ENCODE assay signal across 3 cellular contexts in the genomic region with DNA sequence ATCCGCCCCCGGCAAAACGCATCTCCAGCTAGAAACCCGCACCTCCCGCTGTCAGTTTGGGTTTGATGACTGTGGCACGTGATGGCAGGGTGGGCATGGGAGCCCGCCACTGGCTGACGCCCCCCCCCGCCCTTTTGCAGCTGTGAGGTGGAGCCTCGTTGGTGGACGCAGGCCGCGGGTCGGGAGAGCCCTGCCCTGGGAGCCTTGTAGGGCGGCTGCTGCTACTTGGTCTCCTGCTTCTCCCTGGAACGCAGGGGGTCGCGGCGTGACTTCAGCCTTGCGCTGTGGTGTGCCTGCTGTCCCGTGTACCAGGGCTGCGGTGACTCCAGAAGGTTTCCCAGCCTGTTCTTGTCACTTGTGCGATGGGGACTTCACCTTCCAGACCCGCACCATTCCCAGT.
TF ChIP-seq lines count a peak whose summit lies in the region.

No MANE protein-coding gene starts in this region.

TF ChIP-seq in Ishikawa, 13 proteins besides CTCF, POLR2A, EP300 and RAD21 (continued from another document):
- 0 out of 2 replicates have a peak, but pooled peaks have one; percentile 13 for TF ChIP-seq ZBTB7A (IDR thresholded peaks at IDR 0.05; ENCODE audit: low read depth)
- TF ChIP-seq, protein P1, sequence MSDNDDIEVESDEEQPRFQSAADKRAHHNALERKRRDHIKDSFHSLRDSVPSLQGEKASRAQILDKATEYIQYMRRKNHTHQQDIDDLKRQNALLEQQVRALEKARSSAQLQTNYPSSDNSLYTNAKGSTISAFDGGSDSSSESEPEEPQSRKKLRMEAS (IDR thresholded peaks at IDR 0.05) = no peak
TF ChIP-seq in Ishikawa: peak in this region for 1.

TF ChIP-seq in GM12878, 131 proteins besides CTCF, POLR2A, EP300 and RAD21 (continued from another document):
- no peak for TF ChIP-seq TCF3 (IDR thresholded peaks at IDR 0.05; ENCODE audit: borderline replicate concordance, insufficient read depth, low read depth, low read length)
- TF ChIP-seq CREM (IDR thresholded peaks at IDR 0.05; ENCODE audit: low read depth) = no peak
- no peak for TF ChIP-seq CEBPZ (IDR thresholded peaks at IDR 0.05; ENCODE audit: low read depth, low read length)
- no peak for TF ChIP-seq ZNF384 (IDR thresholded peaks at IDR 0.05; ENCODE audit: borderline replicate concordance, low read depth, low read length)
- TF ChIP-seq NRF1 (conservative IDR thresholded peaks at IDR 0.05; ENCODE audit: low read depth, low read length) = no peak
- no peak for TF ChIP-seq HDGF (IDR thresholded peaks at IDR 0.05)
- TF ChIP-seq GATAD2B (conservative IDR thresholded peaks at IDR 0.05; ENCODE audit: low read depth) = no peak
- no peak for TF ChIP-seq DPF2 (IDR thresholded peaks at IDR 0.05)
- no peak for TF ChIP-seq EGR1 (IDR thresholded peaks at IDR 0.05; ENCODE audit: borderline replicate concordance in 1 of 2, low read depth in 2 of 2, low read length in 2 of 2)
- TF ChIP-seq RB1 (IDR thresholded peaks at IDR 0.05; ENCODE audit: borderline replicate concordance) = no peak
- no peak for TF ChIP-seq NR2C1 (IDR thresholded peaks at IDR 0.05)
- TF ChIP-seq MXI1 (IDR thresholded peaks at IDR 0.05; ENCODE audit: low read depth, low read length) = no peak
- no peak for TF ChIP-seq BMI1 (IDR thresholded peaks at IDR 0.05; ENCODE audit: borderline replicate concordance)
- TF ChIP-seq PAX8 (IDR thresholded peaks at IDR 0.05) = no peak
- TF ChIP-seq HCFC1 (IDR thresholded peaks at IDR 0.05; ENCODE audit: low read length) = no peak

TF ChIP-seq in HEK293T, 16 proteins besides CTCF, POLR2A, EP300 and RAD21:
- TF ChIP-seq FOXM1 (IDR thresholded peaks at IDR 0.05; ENCODE audit: borderline replicate concordance) (no peak), FOXK2 (IDR thresholded peaks at IDR 0.05) (no peak), CTBP1 (IDR thresholded peaks at IDR 0.05; ENCODE audit: borderline replicate concordance) (no peak), SP1 (IDR thresholded peaks at IDR 0.05) (no peak), FOXA1 (IDR thresholded peaks at IDR 0.05) (no peak), ELF4 (IDR thresholded peaks at IDR 0.05) (no peak), L3MBTL2 (conservative IDR thresholded peaks at IDR 0.05) (no peak), ARNT (IDR thresholded peaks at IDR 0.05) (no peak), HDGF (IDR thresholded peaks at IDR 0.05; ENCODE audit: borderline replicate concordance) (no peak), BHLHE40 (IDR thresholded peaks at IDR 0.05; ENCODE audit: borderline replicate concordance) (no peak), SUZ12 (IDR thresholded peaks at IDR 0.05) (no peak), ZNF384 (IDR thresholded peaks at IDR 0.05) (no peak), LEF1 (IDR thresholded peaks at IDR 0.05; ENCODE audit: borderline replicate concordance) (no peak), TARDBP (IDR thresholded peaks at IDR 0.05) (no peak), NFRKB (IDR thresholded peaks at IDR 0.05) (no peak)
- TF ChIP-seq, protein P2, sequence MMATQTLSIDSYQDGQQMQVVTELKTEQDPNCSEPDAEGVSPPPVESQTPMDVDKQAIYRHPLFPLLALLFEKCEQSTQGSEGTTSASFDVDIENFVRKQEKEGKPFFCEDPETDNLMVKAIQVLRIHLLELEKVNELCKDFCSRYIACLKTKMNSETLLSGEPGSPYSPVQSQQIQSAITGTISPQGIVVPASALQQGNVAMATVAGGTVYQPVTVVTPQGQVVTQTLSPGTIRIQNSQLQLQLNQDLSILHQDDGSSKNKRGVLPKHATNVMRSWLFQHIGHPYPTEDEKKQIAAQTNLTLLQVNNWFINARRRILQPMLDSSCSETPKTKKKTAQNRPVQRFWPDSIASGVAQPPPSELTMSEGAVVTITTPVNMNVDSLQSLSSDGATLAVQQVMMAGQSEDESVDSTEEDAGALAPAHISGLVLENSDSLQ (IDR thresholded peaks at IDR 0.05) = no peak
